Comparison of ENCODE assay signal across 29 cellular contexts in genomic region chr19:33620611-33621010, GRCh38. TPM values are rescaled to one million over a fixed set of nuclear protein-coding genes. Genes with fewer than 3 reads are reported as not detected.
"Had no signal": no experiment of that assay in that cellular context is flagged by ENCODE, and none has a peak within 500 bp of the region (broad histone marks: within the 10 kb centered on the region; RNA-seq: fewer than 3 reads in every experiment).

No MANE protein-coding gene starts in this region.

- H3K27ac Mint-ChIP-seq: naive thymus-derived CD4-positive, alpha-beta T cell; nephron; progenitor cell of endocrine pancreas; stimulated activated memory B cell treated with anti-CD40 and anti-IgM and Interleukin-4, amounts not matched to agents 10 μg/mL and 1 μg/mL and 100 μg/mL, for 72 hours; type B pancreatic cell had no signal

- H3K36me3 ChIP-seq: esophagus muscularis mucosa, gastroesophageal sphincter, heart right ventricle, left lung, pancreas, right atrium auricular region, tibial artery had no signal

- H3K27ac ChIP-seq: coronary artery, esophagus muscularis mucosa, foreskin keratinocyte, gastroesophageal sphincter, heart right ventricle, left lung, pancreas, right atrium auricular region, testis, tibial artery had no signal

- H3K4me3 Mint-ChIP-seq: stimulated activated memory B cell treated with anti-CD40 and anti-IgM and Interleukin-4, amounts not matched to agents 10 μg/mL and 1 μg/mL and 100 μg/mL, for 72 hours had no signal

- H3K4me1 ChIP-seq: foreskin keratinocyte had no signal

- H3K9me3 ChIP-seq: esophagus muscularis mucosa, gastroesophageal sphincter, heart right ventricle, left lung, pancreas, right atrium auricular region, testis, tibial artery had no signal

- DNase-seq: dermis blood vessel endothelial cell; effector memory CD4-positive, alpha-beta T cell; foreskin keratinocyte; heart right ventricle; hippocampal formation; left lung; mesenchymal stem cell; midbrain; naive thymus-derived CD4-positive, alpha-beta T cell; occipital lobe; pancreas; stimulated activated CD4-positive, alpha-beta T cell treated with anti-CD3 and anti-CD28 coated beads, Interleukin-4, amount 100 ng/mL, for 4 hours; stimulated activated naive CD8-positive, alpha-beta T cell treated with anti-CD3 and anti-CD28 coated beads, Interleukin-15, Interleukin-2, amounts not matched to agents 100 U/mL and 50 U/mL, for 24 hours; substantia nigra; testis; tibial artery had no signal

- H3K27me3 ChIP-seq: testis had no signal

- H3K36me3 Mint-ChIP-seq: naive thymus-derived CD4-positive, alpha-beta T cell; stimulated activated memory B cell treated with anti-CD40 and anti-IgM and Interleukin-4, amounts not matched to agents 10 μg/mL and 1 μg/mL and 100 μg/mL, for 72 hours; type B pancreatic cell had no signal

- H3K9me3 Mint-ChIP-seq: nephron; stimulated activated memory B cell treated with anti-CD40 and anti-IgM and Interleukin-4, amounts not matched to agents 10 μg/mL and 1 μg/mL and 100 μg/mL, for 72 hours; type B pancreatic cell had no signal

- H3K4me1 Mint-ChIP-seq: nephron; stimulated activated memory B cell treated with anti-CD40 and anti-IgM and Interleukin-4, amounts not matched to agents 10 μg/mL and 1 μg/mL and 100 μg/mL, for 72 hours had no signal

RNA-seq across cellular contexts. Expression of gene CHST8, which starts 1.1 kb away (rescaled TPM):
- total RNA-seq: dermis blood vessel endothelial cell; endothelial cell of umbilical vein; epithelial cell of proximal tubule; fibroblast of lung; kidney epithelial cell; naive thymus-derived CD4-positive, alpha-beta T cell; skeletal muscle tissue had no signal
